In the genomic region with DNA sequence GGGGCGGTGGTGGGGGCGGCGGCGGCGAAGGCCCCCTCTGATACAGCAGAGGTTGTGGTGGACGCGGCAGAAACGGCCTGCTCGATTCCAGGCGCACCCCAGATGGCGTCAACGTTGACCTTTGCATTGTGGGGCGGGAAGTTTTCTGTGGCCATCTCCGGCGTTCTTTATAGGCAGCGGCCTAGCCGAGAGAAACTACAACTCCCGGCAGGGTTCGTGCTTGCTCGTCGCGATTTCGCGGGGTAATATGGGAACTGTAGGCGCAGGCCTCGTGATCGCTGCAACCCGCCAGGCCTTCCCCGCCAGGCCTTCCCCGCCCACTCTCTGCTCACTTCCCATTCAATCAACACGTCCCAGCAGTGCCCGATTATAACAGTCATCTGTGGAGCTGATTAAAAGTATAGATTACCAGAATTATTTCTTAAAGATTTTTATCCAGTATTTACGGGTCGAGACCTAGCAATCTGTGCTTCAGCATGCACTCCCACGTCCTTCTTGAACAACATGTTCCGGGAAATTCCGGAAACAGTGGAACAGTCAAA, we compare ENCODE assay signal across 8 cellular contexts. TPM values are rescaled to one million over a fixed set of nuclear protein-coding genes. Genes with fewer than 3 reads are reported as not detected.
DNase-seq lines count a peak whose midpoint lies in the region; ATAC-seq and TF ChIP-seq lines count a peak whose summit lies in the region.

A gene (minus strand): TSS at position 74 of the 542 bp plus-strand sequence. CDS start 214 bp downstream, outside the sequence.

- H3K9me3 ChIP-seq in vagina: no peaks in the 10 kb centered on the region

- intact Hi-C loops in vagina (cut with DNase I): no loop called here

- H3K27ac ChIP-seq in rectal smooth muscle tissue (ENCODE audit: low read depth, low read length): peak within 1 kb of the TSS; percentile 95
- peak within 1 kb of the TSS; percentile 95 for H3K27ac ChIP-seq in vagina

- DNase-seq in NCI-H2081 treated with DMSO at 0.1 percent for 48 hours (lab: John Stamatoyannopoulos, UW) (peak; percentile 87), T1000 (lab: John Stamatoyannopoulos, UW) (peak; percentile 91), astrocyte of the hippocampus (ENCODE audit: low read depth, low spot score) (peak; percentile 99), hepatic stellate cell (ENCODE audit: low spot score) (peak; percentile 91), vagina (ENCODE audit: extremely low spot score in 2 of 2) (peak in 1 of 2 donors; percentile 98)

- H3K36me3 ChIP-seq in rectal smooth muscle tissue (ENCODE audit: control insufficient read depth, insufficient read depth, low read length): peaks cover 7% of the 10 kb centered on the region
- H3K36me3 ChIP-seq in vagina: peaks cover 0 to 14% of the 10 kb centered on the region in 2 donors

- no peak for TF ChIP-seq POLR2A in vagina (IDR thresholded peaks at IDR 0.05)

- H3K4me3 ChIP-seq in rectal smooth muscle tissue (ENCODE audit: low read length) (peak within 1 kb of the TSS; percentile 78), vagina (peak within 1 kb of the TSS; percentile 84 to 100)

- ATAC-seq in GM18511 (IDR thresholded peaks at IDR 0.05; ENCODE audit: unreplicated experiment) (peak; percentile 95), HG03045 (IDR thresholded peaks at IDR 0.05; ENCODE audit: unreplicated experiment) (peak; percentile 92)

- no peak for TF ChIP-seq CTCF in vagina (IDR thresholded peaks at IDR 0.05)

- H3K27me3 ChIP-seq in rectal smooth muscle tissue (ENCODE audit: control insufficient read depth, insufficient read depth, low read length) (no peaks in the 10 kb centered on the region), vagina (no peaks in the 10 kb centered on the region)

- H3K4me1 ChIP-seq in rectal smooth muscle tissue (ENCODE audit: control insufficient read depth, insufficient read depth, low read length): peaks cover 20% of the 10 kb centered on the region
- H3K4me1 ChIP-seq in vagina: peaks cover 42% of the 10 kb centered on the region

- H3K9ac ChIP-seq in rectal smooth muscle tissue (ENCODE audit: low read length): peak within 1 kb of the TSS; percentile 70

RNA-seq across cellular contexts. Expression of the gene that starts here (rescaled TPM):
- total RNA-seq in vagina: 34.1 TPM
